Comparison of ENCODE assay signal across 11 cellular contexts in the genomic region with DNA sequence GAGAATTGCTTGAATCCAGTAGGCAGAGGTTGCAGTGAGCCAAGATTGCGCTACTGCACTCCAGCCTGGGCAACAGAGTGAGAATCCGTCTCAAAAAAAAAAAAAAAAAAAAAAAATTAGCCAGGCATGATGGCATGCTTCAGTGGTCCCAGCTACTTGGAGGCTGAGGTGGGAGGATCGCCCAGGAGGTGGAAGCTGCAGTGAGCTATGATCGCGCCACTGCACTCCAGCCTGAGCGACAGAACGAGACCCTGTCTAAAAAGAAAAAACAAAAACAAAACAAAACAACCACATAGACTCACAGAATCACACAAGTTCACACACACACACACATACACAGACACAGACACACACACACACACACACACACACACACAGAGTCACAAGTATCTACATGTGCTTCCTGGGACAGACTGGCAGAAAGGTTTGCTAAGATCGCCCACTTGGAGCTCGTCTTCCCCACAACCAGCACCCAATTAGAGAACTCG. TPM values are rescaled to one million over a fixed set of nuclear protein-coding genes. Genes with fewer than 3 reads are reported as not detected.
A peak's percentile ranks its signal among the peaks of the same experiment; 100 is the strongest.
DNase-seq lines count a peak whose midpoint lies in the region; ATAC-seq, FAIRE-seq and TF ChIP-seq lines count a peak whose summit lies in the region.
"Not testable (repeated sequence)": the region's sequence is repeated elsewhere in the genome, so short reads cannot be mapped to it uniquely, and the experiment has no call there.
"Had no signal": no experiment of that assay in that cellular context is flagged by ENCODE, and none has a peak within 500 bp of the region (broad histone marks: within the 10 kb centered on the region; RNA-seq: fewer than 3 reads in every experiment).

No MANE protein-coding gene starts in this region.

- intact Hi-C loops in HepG2 (cut with micrococcal nuclease; ENCODE audit: unreplicated experiment) = not testable (repeated sequence)

- TF ChIP-seq CTCF in epithelial cell of proximal tubule (conservative IDR thresholded peaks at IDR 0.05; ENCODE audit: low read depth, low read length); HepG2 (CRISPR knock-in tag; IDR thresholded peaks at IDR 0.05); tibial nerve (IDR thresholded peaks at IDR 0.05): not testable (repeated sequence)

- not testable (repeated sequence) for H3K9me3 Mint-ChIP-seq in CD8-positive, alpha-beta memory T cell; IgD-negative memory B cell; T-helper 1 cell treated with Interleukin-12 subunit alpha and Interleukin-12 subunit beta and Interleukin-4 antibody, amounts not matched to agents 30 μg/mL and 1 μg/mL, for 36 hours

- 47% methylated on average over 9 of the region's 10 CpGs for WGBS in HepG2 (ENCODE audit: low lambda C conversion rate)
- no CpG with 5 or more reads among the region's 10 CpGs for WGBS in trophoblast cell (ENCODE audit: extremely low coverage, insufficient coverage, insufficient read length)
- WGBS in tibial nerve, 2 donors = 26 to 29% methylated on average over 10 of the region's 10 CpGs

- peaks cover 12% of the 10 kb centered on the region for H3K4me1 ChIP-seq in CD8-positive, alpha-beta memory T cell (ENCODE audit: insufficient read depth, low read length)
- H3K4me1 ChIP-seq in adipocyte (ENCODE audit: control insufficient read depth, insufficient read depth, low read length) = not testable (repeated sequence)
- H3K4me1 ChIP-seq in HepG2 (ENCODE audit: insufficient read depth, low read length) (peaks cover 46% of the 10 kb centered on the region), trophoblast cell (ENCODE audit: control insufficient read depth in 1 of 2, insufficient read depth in 2 of 2, low read length in 2 of 2) (peaks cover 8 to 12% of the 10 kb centered on the region in 2 experiments), tibial nerve (peaks cover 0 to 37% (median 18%) of the 10 kb centered on the region in 4 donors)

- POLR2A ChIA-PET in CD8-positive, alpha-beta memory T cell (lab: Charles Lee) = interaction anchor here (0.7 to 1.8 kb wide), 13 partner anchors 15 to 728 kb away, joined by 3 to 20 read pairs (median 4); partner anchors contain the start of genes CALR, FARSA, JUNB and SYCE2
- POLR2A ChIA-PET in HepG2 (lab: Yijun Ruan, JAX) = interaction anchor here (0.6 to 2.2 kb wide), 18 partner anchors 10 to 1142 kb away, joined by 3 to 26 read pairs (median 6); partner anchors contain the start of genes DNASE2, FARSA, GADD45GIP1 and JUNB

- H3K4me2 ChIP-seq in HepG2 (ENCODE audit: low read depth, low read length) (peak overlapping the region; percentile 96), trophoblast cell (ENCODE audit: low read length) (peak overlapping the region; percentile 69)

- H3K9me3 ChIP-seq in CD8-positive, alpha-beta memory T cell (ENCODE audit: low read length); adipocyte (ENCODE audit: control insufficient read depth, low read length); HepG2 (ENCODE audit: low read length); trophoblast cell (ENCODE audit: insufficient read depth, low read depth, low read length); tibial nerve: not testable (repeated sequence)

- DNase-seq in CD8-positive, alpha-beta memory T cell; adipocyte (ENCODE audit: low read depth); epithelial cell of proximal tubule (ENCODE audit: low read depth); HepG2 (ENCODE audit: low spot score); trophoblast cell; tibial nerve (ENCODE audit: low spot score in 2 of 2): not testable (repeated sequence)

- H3K9ac ChIP-seq in adipocyte (ENCODE audit: low read length); trophoblast cell (ENCODE audit: low read length): not testable (repeated sequence)
- H3K9ac ChIP-seq in HepG2 (ENCODE audit: insufficient read depth, low read depth, low read length) = 0 out of 2 replicates have a peak overlapping the region, but pooled peaks have one; percentile 36

- not testable (repeated sequence) for H4K91ac ChIP-seq in trophoblast cell (ENCODE audit: low read depth, low read length)

- not testable (repeated sequence) for H2BK12ac ChIP-seq in trophoblast cell (ENCODE audit: low read length)

- TF ChIP-seq EP300 in HepG2 (IDR thresholded peaks at IDR 0.05; ENCODE audit: low read depth in 2 of 2, low read length in 2 of 2); HepG2 (CRISPR knock-in tag; IDR thresholded peaks at IDR 0.05; ENCODE audit: borderline replicate concordance); tibial nerve (IDR thresholded peaks at IDR 0.05): not testable (repeated sequence)

- H3K23ac ChIP-seq in trophoblast cell (ENCODE audit: low read length) = not testable (repeated sequence)

- peaks cover 4 to 27% (median 7%) of the 10 kb centered on the region in 3 donors for H3K36me3 Mint-ChIP-seq in CD8-positive, alpha-beta memory T cell
- H3K36me3 Mint-ChIP-seq in IgD-negative memory B cell = not testable (repeated sequence)
- H3K36me3 Mint-ChIP-seq in T-helper 1 cell treated with Interleukin-12 subunit alpha and Interleukin-12 subunit beta and Interleukin-4 antibody, amounts not matched to agents 30 μg/mL and 1 μg/mL, for 36 hours (ENCODE audit: low read depth) = peaks cover 17% of the 10 kb centered on the region

- not testable (repeated sequence) for H3K79me2 ChIP-seq in HepG2 (ENCODE audit: insufficient read depth, low read length); trophoblast cell (ENCODE audit: control insufficient read depth, insufficient read depth, low read length, poor library complexity)

- not testable (repeated sequence) for H4K8ac ChIP-seq in trophoblast cell (ENCODE audit: low read depth, low read length)

- not testable (repeated sequence) for H3K14ac ChIP-seq in trophoblast cell (ENCODE audit: low read length)

- not testable (repeated sequence) for H3K18ac ChIP-seq in trophoblast cell (ENCODE audit: low read length)

- not testable (repeated sequence) for H2AFZ ChIP-seq in HepG2 (ENCODE audit: low read length)
- peak overlapping the region; percentile 26 for H2AFZ ChIP-seq in trophoblast cell (ENCODE audit: insufficient read depth, low read length, poor library complexity)

- not testable (repeated sequence) for H3K79me1 ChIP-seq in trophoblast cell (ENCODE audit: low read length)

- H3K4ac ChIP-seq in trophoblast cell (ENCODE audit: low read depth, low read length) = not testable (repeated sequence)

- not testable (repeated sequence) for H2BK120ac ChIP-seq in trophoblast cell (ENCODE audit: insufficient read depth, low read length, poor library complexity)

- CTCF ChIA-PET in CD8-positive, alpha-beta memory T cell (lab: Charles Lee) = interaction anchor here (0.6 to 2.2 kb wide), 18 partner anchors 9 to 227 kb away, joined by 3 to 26 read pairs (median 3); partner anchors contain the start of genes DNASE2, RAD23A and SYCE2
- CTCF ChIA-PET in HepG2 (lab: Yijun Ruan, JAX; ENCODE audit: low intra/inter-chr PET ratio, low total read pairs) = not testable (repeated sequence)

- peak overlapping the region; percentile 93 to 100 (median 98) for H3K4me3 Mint-ChIP-seq in CD8-positive, alpha-beta memory T cell
- H3K4me3 Mint-ChIP-seq in IgD-negative memory B cell = peak overlapping the region; percentile 96 to 100 (median 100)
- peak overlapping the region; percentile 84 for H3K4me3 Mint-ChIP-seq in T-helper 1 cell treated with Interleukin-12 subunit alpha and Interleukin-12 subunit beta and Interleukin-4 antibody, amounts not matched to agents 30 μg/mL and 1 μg/mL, for 36 hours

- ATAC-seq in HepG2 = not testable (repeated sequence)

- not testable (repeated sequence) for BruUV-seq in HepG2 (replicated peaks; lab: Mats Ljungman, UMichigan)

- H3K27me3 Mint-ChIP-seq in CD8-positive, alpha-beta memory T cell; IgD-negative memory B cell; T-helper 1 cell treated with Interleukin-12 subunit alpha and Interleukin-12 subunit beta and Interleukin-4 antibody, amounts not matched to agents 30 μg/mL and 1 μg/mL, for 36 hours (ENCODE audit: low read depth): not testable (repeated sequence)

- TF ChIP-seq POLR2A in HepG2 (IDR thresholded peaks at IDR 0.05; ENCODE audit: insufficient read depth in 1 of 2, low read depth in 2 of 2, low read length in 2 of 2); tibial nerve (IDR thresholded peaks at IDR 0.05): not testable (repeated sequence)

- in situ Hi-C loops in HepG2 (cut with HindIII; ENCODE audit: extremely low pct_ligation_motif_present, low pct_unique_long_range_greater_than_20kb) = not testable (repeated sequence)

- not testable (repeated sequence) for H3K27ac ChIP-seq in CD8-positive, alpha-beta memory T cell (ENCODE audit: low read depth, low read length); trophoblast cell (ENCODE audit: low read depth, low read length)
- H3K27ac ChIP-seq in HepG2 (ENCODE audit: extremely low read length, insufficient read depth, low read length) (peak overlapping the region; percentile 54), tibial nerve (peak overlapping the region; percentile 9 to 93 (median 86))

- not testable (repeated sequence) for H4K20me1 ChIP-seq in HepG2 (ENCODE audit: insufficient read depth, low read length)

- 0 out of 2 replicates have a peak, but pooled peaks have one; percentile 9 for TF ChIP-seq RAD21 in HepG2 (CRISPR knock-in tag; IDR thresholded peaks at IDR 0.05)

- H2BK5ac ChIP-seq in trophoblast cell (ENCODE audit: low read depth, low read length, poor library complexity) = not testable (repeated sequence)

- H3K4me1 Mint-ChIP-seq in CD8-positive, alpha-beta memory T cell = peaks cover 25 to 45% (median 27%) of the 10 kb centered on the region in 3 donors
- H3K4me1 Mint-ChIP-seq in IgD-negative memory B cell = peaks cover 14 to 19% (median 19%) of the 10 kb centered on the region in 3 donors
- H3K4me1 Mint-ChIP-seq in T-helper 1 cell treated with Interleukin-12 subunit alpha and Interleukin-12 subunit beta and Interleukin-4 antibody, amounts not matched to agents 30 μg/mL and 1 μg/mL, for 36 hours (ENCODE audit: low read depth) = peaks cover 14% of the 10 kb centered on the region

- peak overlapping the region; percentile 87 for H3K4me3 ChIP-seq in CD8-positive, alpha-beta memory T cell (ENCODE audit: low read length)
- H3K4me3 ChIP-seq in adipocyte (ENCODE audit: low read length) (peak overlapping the region; percentile 98), epithelial cell of proximal tubule (ENCODE audit: low read depth, low read length) (peak overlapping the region; percentile 12), HepG2 (replicated peaks in 1 of 3; ENCODE audit: insufficient read depth in 1 of 3, low read depth in 2 of 3, low read length in 3 of 3) (peak overlapping the region in 2 of 3 experiments; percentile 39 to 68; a peak in 4 of 6 replicates), tibial nerve (peak overlapping the region in 2 of 4 donors; percentile 89 to 100)
- H3K4me3 ChIP-seq in trophoblast cell (ENCODE audit: low read depth, low read length) = not testable (repeated sequence)

- H4K12ac ChIP-seq in trophoblast cell (ENCODE audit: low read depth, low read length) = not testable (repeated sequence)

- not testable (repeated sequence) for H3K36me3 ChIP-seq in CD8-positive, alpha-beta memory T cell (ENCODE audit: insufficient read depth, low read length)
- H3K36me3 ChIP-seq in adipocyte (ENCODE audit: control insufficient read depth, insufficient read depth, low read length, severe bottlenecking) (peaks cover 14% of the 10 kb centered on the region), HepG2 (replicated peaks in 1 of 2; ENCODE audit: control insufficient read depth in 1 of 2, insufficient read depth in 2 of 2, low read length in 2 of 2) (peaks cover 6 to 13% of the 10 kb centered on the region in 2 experiments; a peak in 4 of 5 replicates), trophoblast cell (ENCODE audit: control insufficient read depth in 1 of 2, insufficient read depth in 2 of 2, low read length in 2 of 2) (peaks cover 6 to 15% of the 10 kb centered on the region in 2 experiments), tibial nerve (peaks cover 0 to 24% (median 4%) of the 10 kb centered on the region in 3 donors)

- FAIRE-seq in HepG2 (lab: Jason Lieb, UNC) = not testable (repeated sequence)

- not testable (repeated sequence) for H3K27me3 ChIP-seq in CD8-positive, alpha-beta memory T cell (ENCODE audit: insufficient read depth, low read length, poor library complexity, severe bottlenecking); adipocyte (replicated peaks; ENCODE audit: control insufficient read depth, insufficient read depth, low read length); trophoblast cell (ENCODE audit: insufficient read depth, low read length)
- peaks cover 0 to 18% of the 10 kb centered on the region in 2 experiments; a peak in 3 of 5 replicates for H3K27me3 ChIP-seq in HepG2 (ENCODE audit: control insufficient read depth in 1 of 2, insufficient read depth in 2 of 2, low read length in 2 of 2)
- H3K27me3 ChIP-seq in tibial nerve = peaks cover 0 to 18% of the 10 kb centered on the region in 2 donors

- peak overlapping the region; percentile 82 to 99 (median 98) for H3K27ac Mint-ChIP-seq in CD8-positive, alpha-beta memory T cell
- H3K27ac Mint-ChIP-seq in IgD-negative memory B cell = peak overlapping the region; percentile 94 to 97 (median 97)
- peak overlapping the region; percentile 70 for H3K27ac Mint-ChIP-seq in T-helper 1 cell treated with Interleukin-12 subunit alpha and Interleukin-12 subunit beta and Interleukin-4 antibody, amounts not matched to agents 30 μg/mL and 1 μg/mL, for 36 hours

- not testable (repeated sequence) for H2AK5ac ChIP-seq in trophoblast cell (ENCODE audit: low read length)

RNA-seq across cellular contexts. Expression of gene GCDH, which starts 0.6 kb away (rescaled TPM):
- 10 to 100 TPM; 59.4 to 60.1 TPM for total RNA-seq in CD8-positive, alpha-beta memory T cell
- polyA plus RNA-seq in CD8-positive, alpha-beta memory T cell = 19.7 TPM
- polyA plus RNA-seq in IgD-negative memory B cell = 13.5 TPM
- 43.4 and 49.1 TPM in 2 replicates for total RNA-seq in epithelial cell of proximal tubule
- 35.0 and 38.0 TPM in 2 replicates for total RNA-seq in HepG2 (2016; rRNA removed; fragmentation: Illumina TruSeq; extraction: Trizol)
- total RNA-seq in HepG2 (2016; cell fraction: cytosol; rRNA removed; fragmentation: Illumina TruSeq; extraction: Trizol; ENCODE audit: low read depth) = 6.4 and 7.1 TPM in 2 replicates
- total RNA-seq in HepG2 (2016; cell fraction: insoluble cytoplasmic fraction; rRNA removed; fragmentation: Illumina TruSeq; extraction: Trizol) = 32.3 and 35.4 TPM in 2 replicates
- total RNA-seq in HepG2 (2016; cell fraction: membrane; rRNA removed; fragmentation: Illumina TruSeq; extraction: Trizol) = 8.5 and 8.8 TPM in 2 replicates
- 27.9 and 29.6 TPM in 2 replicates for total RNA-seq in HepG2 (2016; cell fraction: nucleus; rRNA removed; fragmentation: Illumina TruSeq; extraction: Trizol)
- polyA plus RNA-seq in HepG2 (2011; rRNA removed) = 15.1 and 16.4 TPM in 2 replicates
- 20.4 and 29.2 TPM in 2 replicates for polyA plus RNA-seq in HepG2 (2011; cell fraction: cytosol; rRNA removed)
- polyA plus RNA-seq in HepG2 (2011; cell fraction: nucleus; rRNA removed) = 66.4 and 76.8 TPM in 2 replicates
- polyA plus RNA-seq in HepG2 (2012) = 12.5 and 15.0 TPM in 2 replicates
- 4.3 and 4.6 TPM in 2 replicates for polyA plus RNA-seq in HepG2 (2016; cell fraction: cytosol; fragmentation: Illumina TruSeq; extraction: Trizol; ENCODE audit: low read depth)
- polyA plus RNA-seq in HepG2 (2016; cell fraction: insoluble cytoplasmic fraction; fragmentation: Illumina TruSeq; extraction: Trizol; ENCODE audit: low read depth) = 30.7 and 35.1 TPM in 2 replicates
- polyA plus RNA-seq in HepG2 (2016; cell fraction: membrane; fragmentation: Illumina TruSeq; extraction: Trizol; ENCODE audit: low read depth) = 6.1 and 7.3 TPM in 2 replicates
- polyA plus RNA-seq in HepG2 (2016; cell fraction: nucleus; fragmentation: Illumina TruSeq; extraction: Trizol; ENCODE audit: insufficient read depth, low read depth) = 59.5 and 61.0 TPM in 2 replicates
- 19.4 and 29.1 TPM in 2 replicates for polyA minus RNA-seq in HepG2 (2011; rRNA and poly(A)+ RNA removed; ENCODE audit: low replicate concordance)
- 9.4 TPM in 2 replicates for polyA minus RNA-seq in HepG2 (2011; cell fraction: cytosol; rRNA and poly(A)+ RNA removed)
- polyA minus RNA-seq in HepG2 (2011; cell fraction: nucleus; rRNA and poly(A)+ RNA removed) = 18.4 and 21.8 TPM in 2 replicates
- polyA plus RNA-seq in trophoblast cell (2013) = 11.2 and 11.7 TPM in 2 replicates
- 10 to 100 TPM; 50.4 to 68.0 (median 64.6) TPM for total RNA-seq in tibial nerve

RNA-seq across cellular contexts. Expression of gene KLF1, which starts 3.3 kb away (rescaled TPM):
- under 1 TPM; 0.84 to 0.90 TPM for total RNA-seq in CD8-positive, alpha-beta memory T cell
- polyA plus RNA-seq in CD8-positive, alpha-beta memory T cell = not detected
- polyA plus RNA-seq in IgD-negative memory B cell (not detected), HepG2 (2011; rRNA removed) (not detected in 2 replicates)
- total RNA-seq in epithelial cell of proximal tubule (0.51 TPM in 1 of 2 replicates, not detected in the other), HepG2 (2016; rRNA removed; fragmentation: Illumina TruSeq; extraction: Trizol) (not detected in 2 replicates), tibial nerve (not detected)
- not detected in 2 replicates for total RNA-seq in HepG2 (2016; cell fraction: cytosol; rRNA removed; fragmentation: Illumina TruSeq; extraction: Trizol; ENCODE audit: low read depth)
- total RNA-seq in HepG2 (2016; cell fraction: insoluble cytoplasmic fraction; rRNA removed; fragmentation: Illumina TruSeq; extraction: Trizol) = 0.06 TPM in 1 of 2 replicates, not detected in the other
- 0.10 TPM in 1 of 2 replicates, not detected in the other for total RNA-seq in HepG2 (2016; cell fraction: membrane; rRNA removed; fragmentation: Illumina TruSeq; extraction: Trizol)
- total RNA-seq in HepG2 (2016; cell fraction: nucleus; rRNA removed; fragmentation: Illumina TruSeq; extraction: Trizol) = not detected in 2 replicates
- 0.05 TPM in 1 of 2 replicates, not detected in the other for polyA plus RNA-seq in HepG2 (2011; cell fraction: cytosol; rRNA removed)
- polyA plus RNA-seq in HepG2 (2011; cell fraction: nucleus; rRNA removed) = not detected in 2 replicates
- not detected in 2 replicates for polyA plus RNA-seq in HepG2 (2012)
- not detected in 2 replicates for polyA plus RNA-seq in HepG2 (2016; cell fraction: cytosol; fragmentation: Illumina TruSeq; extraction: Trizol; ENCODE audit: low read depth)
- not detected in 2 replicates for polyA plus RNA-seq in HepG2 (2016; cell fraction: insoluble cytoplasmic fraction; fragmentation: Illumina TruSeq; extraction: Trizol; ENCODE audit: low read depth)
- not detected in 2 replicates for polyA plus RNA-seq in HepG2 (2016; cell fraction: membrane; fragmentation: Illumina TruSeq; extraction: Trizol; ENCODE audit: low read depth)
- not detected in 2 replicates for polyA plus RNA-seq in HepG2 (2016; cell fraction: nucleus; fragmentation: Illumina TruSeq; extraction: Trizol; ENCODE audit: insufficient read depth, low read depth)
- 0.12 TPM in 1 of 2 replicates, not detected in the other for polyA minus RNA-seq in HepG2 (2011; rRNA and poly(A)+ RNA removed; ENCODE audit: low replicate concordance)
- polyA minus RNA-seq in HepG2 (2011; cell fraction: cytosol; rRNA and poly(A)+ RNA removed) = not detected in 2 replicates
- not detected in 2 replicates for polyA minus RNA-seq in HepG2 (2011; cell fraction: nucleus; rRNA and poly(A)+ RNA removed)
- polyA plus RNA-seq in trophoblast cell (2013) = 0.04 TPM in 1 of 2 replicates, not detected in the other
- total RNA-seq: Right ventricle myocardium superior, thyroid gland had no signal

RNA-seq across cellular contexts. Expression of gene DNASE2, which starts 9.1 kb away (rescaled TPM):
- 10 to 100 TPM; 20.7 to 22.4 TPM for total RNA-seq in CD8-positive, alpha-beta memory T cell
- 61.6 TPM for polyA plus RNA-seq in CD8-positive, alpha-beta memory T cell
- polyA plus RNA-seq in IgD-negative memory B cell (49.6 TPM), HepG2 (2011; rRNA removed) (16.2 and 19.0 TPM in 2 replicates)
- total RNA-seq in epithelial cell of proximal tubule (21.0 and 24.0 TPM in 2 replicates), HepG2 (2016; rRNA removed; fragmentation: Illumina TruSeq; extraction: Trizol) (3.4 and 7.5 TPM in 2 replicates), tibial nerve (10 to 100 TPM; 38.1 to 59.0 (median 44.2) TPM)
- 1.7 TPM in 2 replicates for total RNA-seq in HepG2 (2016; cell fraction: cytosol; rRNA removed; fragmentation: Illumina TruSeq; extraction: Trizol; ENCODE audit: low read depth)
- 3.7 and 7.7 TPM in 2 replicates for total RNA-seq in HepG2 (2016; cell fraction: insoluble cytoplasmic fraction; rRNA removed; fragmentation: Illumina TruSeq; extraction: Trizol)
- 2.8 and 3.4 TPM in 2 replicates for total RNA-seq in HepG2 (2016; cell fraction: membrane; rRNA removed; fragmentation: Illumina TruSeq; extraction: Trizol)
- total RNA-seq in HepG2 (2016; cell fraction: nucleus; rRNA removed; fragmentation: Illumina TruSeq; extraction: Trizol) = 5.1 and 7.3 TPM in 2 replicates
- 15.9 and 21.4 TPM in 2 replicates for polyA plus RNA-seq in HepG2 (2011; cell fraction: cytosol; rRNA removed)
- 3.6 and 3.7 TPM in 2 replicates for polyA plus RNA-seq in HepG2 (2011; cell fraction: nucleus; rRNA removed)
- 4.7 and 9.6 TPM in 2 replicates for polyA plus RNA-seq in HepG2 (2012)
- polyA plus RNA-seq in HepG2 (2016; cell fraction: cytosol; fragmentation: Illumina TruSeq; extraction: Trizol; ENCODE audit: low read depth) = 1.6 and 2.0 TPM in 2 replicates
- polyA plus RNA-seq in HepG2 (2016; cell fraction: insoluble cytoplasmic fraction; fragmentation: Illumina TruSeq; extraction: Trizol; ENCODE audit: low read depth) = 3.1 and 4.3 TPM in 2 replicates
- polyA plus RNA-seq in HepG2 (2016; cell fraction: membrane; fragmentation: Illumina TruSeq; extraction: Trizol; ENCODE audit: low read depth) = 2.1 and 2.2 TPM in 2 replicates
- 13.1 and 14.9 TPM in 2 replicates for polyA plus RNA-seq in HepG2 (2016; cell fraction: nucleus; fragmentation: Illumina TruSeq; extraction: Trizol; ENCODE audit: insufficient read depth, low read depth)
- polyA minus RNA-seq in HepG2 (2011; rRNA and poly(A)+ RNA removed; ENCODE audit: low replicate concordance) = 20.7 and 57.6 TPM in 2 replicates
- 6.6 and 11.3 TPM in 2 replicates for polyA minus RNA-seq in HepG2 (2011; cell fraction: cytosol; rRNA and poly(A)+ RNA removed)
- 1.8 and 3.6 TPM in 2 replicates for polyA minus RNA-seq in HepG2 (2011; cell fraction: nucleus; rRNA and poly(A)+ RNA removed)
- 32.9 and 33.5 TPM in 2 replicates for polyA plus RNA-seq in trophoblast cell (2013)

RNA-seq across cellular contexts. Expression of gene SYCE2, which starts 28.8 kb away (rescaled TPM):
- total RNA-seq in CD8-positive, alpha-beta memory T cell = 1 to 10 TPM; 1.5 to 2.1 TPM
- not detected for polyA plus RNA-seq in CD8-positive, alpha-beta memory T cell
- polyA plus RNA-seq in IgD-negative memory B cell (not detected), HepG2 (2011; rRNA removed) (0.25 and 0.40 TPM in 2 replicates)
- total RNA-seq in epithelial cell of proximal tubule (0.22 and 1.3 TPM in 2 replicates), HepG2 (2016; rRNA removed; fragmentation: Illumina TruSeq; extraction: Trizol) (0.09 TPM in 1 of 2 replicates, not detected in the other), tibial nerve (not detected)
- not detected in 2 replicates for total RNA-seq in HepG2 (2016; cell fraction: cytosol; rRNA removed; fragmentation: Illumina TruSeq; extraction: Trizol; ENCODE audit: low read depth)
- 0.19 TPM in 1 of 2 replicates, not detected in the other for total RNA-seq in HepG2 (2016; cell fraction: insoluble cytoplasmic fraction; rRNA removed; fragmentation: Illumina TruSeq; extraction: Trizol)
- total RNA-seq in HepG2 (2016; cell fraction: membrane; rRNA removed; fragmentation: Illumina TruSeq; extraction: Trizol) = not detected in 2 replicates
- total RNA-seq in HepG2 (2016; cell fraction: nucleus; rRNA removed; fragmentation: Illumina TruSeq; extraction: Trizol) = not detected in 2 replicates
- polyA plus RNA-seq in HepG2 (2011; cell fraction: cytosol; rRNA removed) = 0.08 TPM in 1 of 2 replicates, not detected in the other
- polyA plus RNA-seq in HepG2 (2011; cell fraction: nucleus; rRNA removed) = 0.68 and 0.84 TPM in 2 replicates
- polyA plus RNA-seq in HepG2 (2012) = 1.2 and 1.7 TPM in 2 replicates
- 0.23 TPM in 1 of 2 replicates, not detected in the other for polyA plus RNA-seq in HepG2 (2016; cell fraction: cytosol; fragmentation: Illumina TruSeq; extraction: Trizol; ENCODE audit: low read depth)
- polyA plus RNA-seq in HepG2 (2016; cell fraction: insoluble cytoplasmic fraction; fragmentation: Illumina TruSeq; extraction: Trizol; ENCODE audit: low read depth) = 0.32 TPM in 1 of 2 replicates, not detected in the other
- 0.13 and 0.21 TPM in 2 replicates for polyA plus RNA-seq in HepG2 (2016; cell fraction: membrane; fragmentation: Illumina TruSeq; extraction: Trizol; ENCODE audit: low read depth)
- polyA plus RNA-seq in HepG2 (2016; cell fraction: nucleus; fragmentation: Illumina TruSeq; extraction: Trizol; ENCODE audit: insufficient read depth, low read depth) = 1.0 and 3.2 TPM in 2 replicates
- polyA minus RNA-seq in HepG2 (2011; rRNA and poly(A)+ RNA removed; ENCODE audit: low replicate concordance) = 0.47 TPM in 1 of 2 replicates, not detected in the other
- polyA minus RNA-seq in HepG2 (2011; cell fraction: cytosol; rRNA and poly(A)+ RNA removed) = not detected in 2 replicates
- not detected in 2 replicates for polyA minus RNA-seq in HepG2 (2011; cell fraction: nucleus; rRNA and poly(A)+ RNA removed)
- polyA plus RNA-seq in trophoblast cell (2013) = 0.58 and 0.97 TPM in 2 replicates
- total RNA-seq: occipital lobe, Right ventricle myocardium superior, thyroid gland had no signal

RNA-seq across cellular contexts. Expression of gene FARSA, which starts 43.2 kb away (rescaled TPM):
- 100 to 1,000 TPM; 188 to 192 TPM for total RNA-seq in CD8-positive, alpha-beta memory T cell
- polyA plus RNA-seq in CD8-positive, alpha-beta memory T cell = 64.5 TPM
- polyA plus RNA-seq in IgD-negative memory B cell (56.8 TPM), HepG2 (2011; rRNA removed) (25.9 and 37.0 TPM in 2 replicates)
- total RNA-seq in epithelial cell of proximal tubule (89.1 and 101 TPM in 2 replicates), HepG2 (2016; rRNA removed; fragmentation: Illumina TruSeq; extraction: Trizol) (68.0 and 72.0 TPM in 2 replicates), tibial nerve (10 to 100 TPM; 22.7 to 44.7 (median 32.2) TPM)
- total RNA-seq in HepG2 (2016; cell fraction: cytosol; rRNA removed; fragmentation: Illumina TruSeq; extraction: Trizol; ENCODE audit: low read depth) = 30.6 and 33.8 TPM in 2 replicates
- total RNA-seq in HepG2 (2016; cell fraction: insoluble cytoplasmic fraction; rRNA removed; fragmentation: Illumina TruSeq; extraction: Trizol) = 61.4 and 77.8 TPM in 2 replicates
- 31.3 and 31.6 TPM in 2 replicates for total RNA-seq in HepG2 (2016; cell fraction: membrane; rRNA removed; fragmentation: Illumina TruSeq; extraction: Trizol)
- total RNA-seq in HepG2 (2016; cell fraction: nucleus; rRNA removed; fragmentation: Illumina TruSeq; extraction: Trizol) = 38.1 and 43.4 TPM in 2 replicates
- 20.2 and 25.7 TPM in 2 replicates for polyA plus RNA-seq in HepG2 (2011; cell fraction: cytosol; rRNA removed)
- 86.4 and 92.2 TPM in 2 replicates for polyA plus RNA-seq in HepG2 (2011; cell fraction: nucleus; rRNA removed)
- polyA plus RNA-seq in HepG2 (2012) = 47.9 and 53.4 TPM in 2 replicates
- 20.5 and 21.3 TPM in 2 replicates for polyA plus RNA-seq in HepG2 (2016; cell fraction: cytosol; fragmentation: Illumina TruSeq; extraction: Trizol; ENCODE audit: low read depth)
- polyA plus RNA-seq in HepG2 (2016; cell fraction: insoluble cytoplasmic fraction; fragmentation: Illumina TruSeq; extraction: Trizol; ENCODE audit: low read depth) = 76.2 and 85.7 TPM in 2 replicates
- polyA plus RNA-seq in HepG2 (2016; cell fraction: membrane; fragmentation: Illumina TruSeq; extraction: Trizol; ENCODE audit: low read depth) = 21.2 and 25.0 TPM in 2 replicates
- 71.9 and 80.2 TPM in 2 replicates for polyA plus RNA-seq in HepG2 (2016; cell fraction: nucleus; fragmentation: Illumina TruSeq; extraction: Trizol; ENCODE audit: insufficient read depth, low read depth)
- 36.3 and 65.5 TPM in 2 replicates for polyA minus RNA-seq in HepG2 (2011; rRNA and poly(A)+ RNA removed; ENCODE audit: low replicate concordance)
- polyA minus RNA-seq in HepG2 (2011; cell fraction: cytosol; rRNA and poly(A)+ RNA removed) = 17.6 and 18.3 TPM in 2 replicates
- polyA minus RNA-seq in HepG2 (2011; cell fraction: nucleus; rRNA and poly(A)+ RNA removed) = 14.5 and 16.0 TPM in 2 replicates
- polyA plus RNA-seq in trophoblast cell (2013) = 47.3 and 49.0 TPM in 2 replicates
